ENCODE assay signal across 21 cellular contexts in the genomic region with DNA sequence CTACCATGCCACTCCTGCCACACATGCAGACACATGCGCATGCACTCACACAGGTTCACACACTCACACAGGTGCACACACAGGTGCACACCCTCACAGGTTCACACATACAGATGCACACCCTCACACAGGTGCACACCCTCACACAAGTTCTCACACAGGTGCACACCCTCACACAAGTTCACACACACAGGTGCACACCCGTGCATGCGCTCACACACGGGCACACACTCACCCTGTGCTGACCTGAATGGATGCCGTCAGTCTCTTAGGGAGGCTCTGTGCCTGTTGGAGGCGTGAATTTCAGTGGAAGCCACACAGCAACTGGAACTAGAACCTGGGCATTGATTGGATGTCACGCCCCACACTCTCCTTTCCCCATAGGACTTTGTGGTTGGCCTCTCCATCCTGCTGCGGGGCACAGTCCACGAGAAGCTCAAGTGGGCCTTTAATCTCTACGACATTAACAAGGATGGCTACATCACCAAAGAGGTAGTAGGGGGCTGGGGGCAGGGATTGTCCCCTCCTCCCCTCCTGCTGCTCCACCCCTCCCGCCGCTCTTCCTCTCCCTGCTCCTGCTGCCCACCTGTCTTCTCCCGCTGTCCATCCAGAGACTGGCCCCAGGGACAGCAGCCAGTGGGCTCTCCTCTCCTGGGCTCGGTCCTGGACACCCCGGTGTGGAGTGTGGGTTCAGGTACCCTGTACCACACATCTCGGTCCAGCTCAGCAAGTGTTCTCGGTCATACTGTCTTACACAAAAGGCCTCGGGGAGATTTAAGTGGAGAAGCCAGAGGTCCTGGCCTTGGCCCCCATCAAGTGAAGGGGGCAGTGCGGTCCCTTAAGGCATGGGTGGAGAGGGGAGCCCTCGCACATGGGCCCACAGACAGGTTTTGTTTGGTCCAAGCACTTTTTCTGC.
"Had no signal": no experiment of that assay in that cellular context is flagged by ENCODE, and none has a peak within 500 bp of the region (broad histone marks: within the 10 kb centered on the region; RNA-seq: fewer than 3 reads in every experiment).

No MANE protein-coding gene starts in this region.

- H3K4me1 ChIP-seq: adrenal gland, ascending aorta, gastrocnemius medialis, prostate gland had no signal

- H3K36me3 ChIP-seq: adrenal gland, brain microvascular endothelial cell, gastrocnemius medialis, prostate gland had no signal

- DNase-seq: activated CD4-positive, alpha-beta memory T cell treated with anti-CD3 and anti-CD28 coated beads for 36 hours; activated CD4-positive, alpha-beta T cell treated with anti-CD3 and anti-CD28 coated beads for 48 hours; activated effector memory CD4-positive, alpha-beta T cell treated with anti-CD3 and anti-CD28 coated beads, Interleukin-2, amount 50 U/mL, for 16 hours; activated T-cell treated with anti-CD3 and anti-CD28 coated beads for 4 hours; brain microvascular endothelial cell; central memory CD4-positive, alpha-beta T cell; effector memory CD4-positive, alpha-beta T cell; gastrocnemius medialis; hippocampal formation; mesenchymal stem cell; naive B cell; stimulated activated CD4-positive, alpha-beta T cell treated with anti-CD3 and anti-CD28 coated beads, Interleukin-4, amount 100 ng/mL, for 4 hours; substantia nigra; thyroid gland had no signal

- H3K27me3 ChIP-seq: adrenal gland, ascending aorta, esophagus muscularis mucosa, thyroid gland had no signal

- H3K36me3 Mint-ChIP-seq: activated CD4-positive, alpha-beta memory T cell treated with anti-CD3 and anti-CD28 coated beads for 36 hours; activated naive CD4-positive, alpha-beta T cell treated with anti-CD3 and anti-CD28 coated beads, Interleukin-2, amount 50 U/mL, for 24 hours; naive B cell had no signal

- H3K27ac Mint-ChIP-seq: activated CD4-positive, alpha-beta memory T cell treated with anti-CD3 and anti-CD28 coated beads for 36 hours; activated naive CD4-positive, alpha-beta T cell treated with anti-CD3 and anti-CD28 coated beads, Interleukin-2, amount 50 U/mL, for 24 hours; stimulated activated naive CD8-positive, alpha-beta T cell treated with anti-CD3 and anti-CD28 coated beads, Interleukin-15, Interleukin-2, amounts not matched to agents 100 ng/mL and 50 ng/mL, for 24 hours had no signal

- FAIRE-seq: endothelial cell of umbilical vein had no signal

- H3K4me1 Mint-ChIP-seq: activated naive CD4-positive, alpha-beta T cell treated with anti-CD3 and anti-CD28 coated beads, Interleukin-2, amount 50 U/mL, for 24 hours had no signal

- H3K4me3 ChIP-seq: adrenal gland, ascending aorta, esophagus muscularis mucosa, gastrocnemius medialis, prostate gland, thyroid gland had no signal

- H3K27ac ChIP-seq: adrenal gland, ascending aorta, brain microvascular endothelial cell, esophagus muscularis mucosa, gastrocnemius medialis, prostate gland had no signal

- H3K9me3 ChIP-seq: adrenal gland, ascending aorta, esophagus muscularis mucosa, gastrocnemius medialis, prostate gland, thyroid gland had no signal

- H3K9me3 Mint-ChIP-seq: activated CD4-positive, alpha-beta memory T cell treated with anti-CD3 and anti-CD28 coated beads for 36 hours; activated naive CD4-positive, alpha-beta T cell treated with anti-CD3 and anti-CD28 coated beads, Interleukin-2, amount 50 U/mL, for 24 hours; naive B cell; stimulated activated naive CD8-positive, alpha-beta T cell treated with anti-CD3 and anti-CD28 coated beads, Interleukin-15, Interleukin-2, amounts not matched to agents 100 ng/mL and 50 ng/mL, for 24 hours had no signal

- ATAC-seq: gastrocnemius medialis had no signal

- H3K4me3 Mint-ChIP-seq: activated CD4-positive, alpha-beta memory T cell treated with anti-CD3 and anti-CD28 coated beads for 36 hours; activated naive CD4-positive, alpha-beta T cell treated with anti-CD3 and anti-CD28 coated beads, Interleukin-2, amount 50 U/mL, for 24 hours; naive B cell; stimulated activated naive CD8-positive, alpha-beta T cell treated with anti-CD3 and anti-CD28 coated beads, Interleukin-15, Interleukin-2, amounts not matched to agents 100 ng/mL and 50 ng/mL, for 24 hours had no signal
